In the genomic region with DNA sequence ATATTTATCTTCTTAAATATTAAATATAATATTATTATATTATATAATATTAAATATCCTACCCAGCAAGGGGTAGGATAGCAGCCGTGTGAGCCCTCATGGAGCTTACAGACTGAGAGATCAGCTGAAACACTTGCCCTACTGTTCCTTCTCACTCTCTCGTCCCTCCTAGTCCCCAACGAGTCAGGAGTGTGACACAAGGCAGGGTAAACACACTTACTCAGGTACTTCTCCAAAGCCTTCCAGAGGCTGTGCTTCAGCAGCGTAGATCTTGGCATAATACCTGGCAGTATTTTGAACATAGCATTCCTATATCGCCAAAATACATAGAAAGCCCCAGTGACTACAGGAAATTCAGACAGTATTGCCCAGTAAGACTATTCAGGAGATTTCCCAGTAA, we compare ENCODE assay signal across 20 cellular contexts.
"Had no signal": no experiment of that assay in that cellular context is flagged by ENCODE, and none has a peak within 500 bp of the region (broad histone marks: within the 10 kb centered on the region; RNA-seq: fewer than 3 reads in every experiment).

No MANE protein-coding gene starts in this region.

- H3K9ac ChIP-seq: SK-N-SH had no signal

- H3K4me3 ChIP-seq: MG63, SJSA1 had no signal

- DNase-seq: Karpas-422, KBM-7, MG63, NCI-H1092 treated with DMSO at 0.1 percent for 48 hours, NCI-H1436, NCI-H187, NCI-H2029, NCI-H2081 treated with DMSO at 0.1 percent for 48 hours, NCI-H2171, NCI-H226, NCI-H446, NCI-H510A, NCI-H524 treated with DMSO at 0.1 percent for 48 hours, NCI-H774, Right ventricle myocardium superior, RPMI8226, SIG-M5, SK-N-SH had no signal

- H3K27ac ChIP-seq: SJSA1 had no signal

- H3K27me3 ChIP-seq: MG63, SJSA1 had no signal

- H3K9me3 ChIP-seq: MG63, SJSA1, SK-N-SH had no signal

- H3K4me1 ChIP-seq: SJSA1 had no signal

- H3K4me2 ChIP-seq: SK-N-SH had no signal

- FAIRE-seq: RCC 7860 had no signal
